ENCODE assay signal across 21 cellular contexts in the genomic region with DNA sequence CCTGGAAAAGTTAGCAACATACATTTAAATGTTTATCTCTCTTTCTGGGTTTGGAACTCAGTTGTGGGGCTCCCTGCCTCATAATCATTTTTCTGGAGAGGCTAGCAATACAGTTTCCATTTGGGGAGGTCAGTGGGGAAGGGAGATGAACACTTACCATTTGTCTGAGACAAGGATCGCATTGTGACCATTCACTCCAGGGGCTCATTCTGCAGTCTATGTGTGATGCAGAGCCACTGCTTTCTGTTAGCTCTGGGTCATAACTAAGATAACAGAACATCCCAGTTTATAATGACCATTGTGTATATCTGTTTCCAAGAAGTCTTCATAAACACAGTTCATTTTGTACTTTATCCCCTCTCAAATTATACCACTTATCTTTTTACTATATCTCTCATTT. TPM values are rescaled to one million over a fixed set of nuclear protein-coding genes. Genes with fewer than 3 reads are reported as not detected.
DNase-seq lines count a peak whose midpoint lies in the region; ATAC-seq lines count a peak whose summit lies in the region.
"Had no signal": no experiment of that assay in that cellular context is flagged by ENCODE, and none has a peak within 500 bp of the region (broad histone marks: within the 10 kb centered on the region; RNA-seq: fewer than 3 reads in every experiment).

No MANE protein-coding gene starts in this region.

- in situ Hi-C loops in SK-MEL-5 (cut with HindIII; ENCODE audit: low pct_unique_long_range_greater_than_20kb, low sequenced_read_pairs), result no loop called here
- in situ Hi-C loops in KBM-7 (cut with MboI; ENCODE audit: low pct_unique_long_range_greater_than_20kb, low sequenced_read_pairs), result no loop called here

- DNase-seq in COLO829 (ENCODE audit: low spot score) (peak; percentile 46), SK-MEL-5 (ENCODE audit: low read depth, low spot score) (peak; percentile 86), foreskin melanocyte (peak; percentile 52), pons (ENCODE audit: low spot score) (peak; percentile 19), NCI-H446 (lab: John Stamatoyannopoulos, UW) (no peak), KBM-7 (no peak)
- DNase-seq: 8988T; ACHN; AML-193; C1 segment of cervical spinal cord; Caco-2; CD4-positive, alpha-beta memory T cell; DMS153; DND-41; GOT3; HCEC 1CT had no signal

- no peak for ATAC-seq in HG03432 (IDR thresholded peaks at IDR 0.05; ENCODE audit: unreplicated experiment)
- no peak for ATAC-seq in HG02938 (IDR thresholded peaks at IDR 0.05; ENCODE audit: unreplicated experiment)
- ATAC-seq: A549 had no signal

RNA-seq across cellular contexts. Expression of a gene that starts 22.4 kb away (rescaled TPM):
- 0.03 and 0.05 TPM in 2 replicates for total RNA-seq in SK-MEL-5 (2014; rRNA removed; shearing (Covaris generic))
- polyA plus RNA-seq in SK-MEL-5 (2015; cell fraction: cytosol; rRNA removed), result 0.19 TPM in 1 of 2 replicates, not detected in the other
- not detected in 2 replicates for polyA plus RNA-seq in SK-MEL-5 (2015; cell fraction: nucleus; rRNA removed)
- total RNA-seq: CD4-positive, alpha-beta memory T cell; H7 had no signal
- polyA plus RNA-seq: BJ; CD4-positive, alpha-beta memory T cell had no signal

Comparison
In these comparisons a context has a peak if more than half of its experiments do, and no peak if none do; other contexts are left out.
1. DNase-seq: peak in COLO829 (single experiment), SK-MEL-5 (single experiment), foreskin melanocyte (single experiment) and pons (single experiment); none in NCI-H446 (0 of 2) and KBM-7 (single experiment).